Comparison of ENCODE assay signal across 9 cellular contexts in the genomic region with DNA sequence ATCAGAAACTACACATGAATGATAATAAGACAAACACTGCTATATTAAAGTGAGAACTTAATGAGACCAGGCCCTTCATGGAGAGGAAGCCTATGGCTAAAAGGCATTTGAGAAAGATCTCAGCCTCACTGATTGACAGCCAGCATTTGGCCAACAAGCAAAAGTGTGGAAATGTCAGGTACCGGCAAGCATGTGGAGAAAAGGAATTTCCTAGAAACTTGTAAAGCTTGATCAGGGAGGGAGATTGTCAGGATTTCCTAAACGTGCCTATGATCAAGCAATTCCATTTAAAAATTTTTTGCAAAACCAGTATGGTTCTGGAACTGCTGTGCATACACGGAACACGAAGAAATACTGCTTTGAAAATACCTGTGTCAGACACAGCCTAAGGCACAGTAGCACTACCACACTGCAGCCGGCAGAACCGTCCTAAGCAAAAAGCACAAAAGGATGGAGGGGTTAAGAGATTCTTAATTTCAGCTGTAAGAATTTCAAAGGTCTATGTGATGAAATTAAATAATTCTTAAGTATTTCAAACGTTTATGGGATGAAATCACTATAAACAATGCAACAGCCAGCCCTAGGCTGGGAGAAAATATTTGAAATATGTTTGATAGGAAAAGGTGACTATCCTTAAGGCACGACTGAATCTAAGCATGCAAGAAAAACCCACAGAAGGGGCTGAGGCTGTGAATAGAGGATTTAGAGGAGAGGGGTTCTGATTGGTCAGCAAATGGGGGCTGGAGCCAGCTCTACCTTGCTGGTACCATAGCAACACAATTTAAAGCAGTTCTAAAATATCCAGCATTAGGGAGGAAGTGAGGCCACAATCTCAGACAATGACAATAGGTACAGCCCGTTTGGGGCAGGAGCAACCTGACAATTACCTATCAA.
A peak's percentile ranks its signal among the peaks of the same experiment; 100 is the strongest.
DNase-seq lines count a peak whose midpoint lies in the region; ATAC-seq and TF ChIP-seq lines count a peak whose summit lies in the region.
"Had no signal": no experiment of that assay in that cellular context is flagged by ENCODE, and none has a peak within 500 bp of the region (broad histone marks: within the 10 kb centered on the region; RNA-seq: fewer than 3 reads in every experiment).

No MANE protein-coding gene starts in this region.

- H3K9me3 ChIP-seq in Panc1 (ENCODE audit: control insufficient read depth, insufficient read depth, low read depth, low read length) (no peaks in the 10 kb centered on the region), sigmoid colon (no peaks in the 10 kb centered on the region)

- H3K4me3 ChIP-seq in Panc1 (ENCODE audit: low read depth in 2 of 2, low read length in 2 of 2) (peak overlapping the region; percentile 81 to 88; a peak in 2 of 4 replicates), epithelial cell of esophagus (ENCODE audit: low read length) (no peak overlapping the region), sigmoid colon (no peak overlapping the region)

- no TSS peak for BruUV-seq in Panc1 (replicated peaks; lab: Mats Ljungman, UMichigan)

- POLR2A ChIA-PET in Panc1 (lab: Charles Lee) = no interaction called here

- CTCF ChIA-PET in Panc1 (lab: Charles Lee) = no interaction called here

- in situ Hi-C loops in Panc1 (cut with HindIII; ENCODE audit: low pct_unique_long_range_greater_than_20kb, low sequenced_read_pairs) = no loop called here

- TF ChIP-seq POLR2A in sigmoid colon (IDR thresholded peaks at IDR 0.05) = no peak

- ATAC-seq in Panc1 = no peak
- ATAC-seq in GM19035 (IDR thresholded peaks at IDR 0.05; ENCODE audit: unreplicated experiment) = no peak

- H3K27ac ChIP-seq in Panc1 (ENCODE audit: low read length) (no peak overlapping the region), sigmoid colon (peak overlapping the region; percentile 84 to 95 (median 94))

- H3K4me1 ChIP-seq in Panc1 (ENCODE audit: control insufficient read depth, insufficient read depth, low read length) = peaks cover 6% of the 10 kb centered on the region; the same call in 1 of the 2 replicates
- peaks cover 0 to 16% (median 7%) of the 10 kb centered on the region in 4 donors for H3K4me1 ChIP-seq in sigmoid colon

- DNase-seq in NCI-H748 (lab: John Stamatoyannopoulos, UW; ENCODE audit: unreplicated experiment) = peak; percentile 12
- no peak for DNase-seq in NCI-H748 treated with DMSO at 0.1 percent for 48 hours (lab: John Stamatoyannopoulos, UW)
- DNase-seq in Panc1 (ENCODE audit: low read depth, low spot score) = no peak
- peak; percentile 46 for DNase-seq in epithelial cell of esophagus (ENCODE audit: low read depth)
- DNase-seq in sigmoid colon = no peak
- no peak for DNase-seq in T1000 (lab: John Stamatoyannopoulos, UW)
- DNase-seq in 8988T = no peak
- DNase-seq: NK-92 treated with Interleukin-12 subunit alpha and Interleukin-12 subunit beta, amount 100 ng/mL, for 24 hours had no signal

- TF ChIP-seq CTCF in Panc1 (IDR thresholded peaks at IDR 0.05) = no peak
- no peak for TF ChIP-seq CTCF in epithelial cell of esophagus (IDR thresholded peaks at IDR 0.05; ENCODE audit: insufficient read depth, low read depth, low read length, missing control alignments)
- TF ChIP-seq CTCF in sigmoid colon (IDR thresholded peaks at IDR 0.05) = no peak

- intact Hi-C loops in Panc1 (cut with micrococcal nuclease; ENCODE audit: unreplicated experiment) (loop anchor here (5.0 kb wide), 1 partner anchor 391 kb away; no protein-coding TSS in a partner anchor), sigmoid colon (cut with DNase I) (loop anchor here (5.0 kb wide), 1 partner anchor 646 kb away; the partner anchor contains the start of gene UBE3A)

- 51 to 73% methylated on average over 9 of the region's 9 CpGs for WGBS in sigmoid colon, 2 donors

- H3K27me3 ChIP-seq in Panc1 (ENCODE audit: control insufficient read depth, insufficient read depth, low read length) (no peaks in the 10 kb centered on the region), sigmoid colon (no peaks in the 10 kb centered on the region)

- TF ChIP-seq EP300 in sigmoid colon (IDR thresholded peaks at IDR 0.05) = no peak

- no peaks in the 10 kb centered on the region for H3K36me3 ChIP-seq in Panc1 (ENCODE audit: control insufficient read depth, insufficient read depth, low read length)
- H3K36me3 ChIP-seq in sigmoid colon = no peaks in the 10 kb centered on the region

Comparison
In these comparisons a context has a peak if more than half of its experiments do, and no peak if none do; other contexts are left out.
1. DNase-seq: peak in NCI-H748 (single experiment) and epithelial cell of esophagus (single experiment); none in NCI-H748 treated with DMSO at 0.1 percent for 48 hours (single experiment), Panc1 (single experiment), sigmoid colon (single experiment), T1000 (single experiment) and 8988T (single experiment).
2. H3K4me3 ChIP-seq: peak in Panc1 (2 of 2); none in epithelial cell of esophagus (single experiment) and sigmoid colon (0 of 4).